1 cellular context compared by ENCODE assay signal in the genomic region with DNA sequence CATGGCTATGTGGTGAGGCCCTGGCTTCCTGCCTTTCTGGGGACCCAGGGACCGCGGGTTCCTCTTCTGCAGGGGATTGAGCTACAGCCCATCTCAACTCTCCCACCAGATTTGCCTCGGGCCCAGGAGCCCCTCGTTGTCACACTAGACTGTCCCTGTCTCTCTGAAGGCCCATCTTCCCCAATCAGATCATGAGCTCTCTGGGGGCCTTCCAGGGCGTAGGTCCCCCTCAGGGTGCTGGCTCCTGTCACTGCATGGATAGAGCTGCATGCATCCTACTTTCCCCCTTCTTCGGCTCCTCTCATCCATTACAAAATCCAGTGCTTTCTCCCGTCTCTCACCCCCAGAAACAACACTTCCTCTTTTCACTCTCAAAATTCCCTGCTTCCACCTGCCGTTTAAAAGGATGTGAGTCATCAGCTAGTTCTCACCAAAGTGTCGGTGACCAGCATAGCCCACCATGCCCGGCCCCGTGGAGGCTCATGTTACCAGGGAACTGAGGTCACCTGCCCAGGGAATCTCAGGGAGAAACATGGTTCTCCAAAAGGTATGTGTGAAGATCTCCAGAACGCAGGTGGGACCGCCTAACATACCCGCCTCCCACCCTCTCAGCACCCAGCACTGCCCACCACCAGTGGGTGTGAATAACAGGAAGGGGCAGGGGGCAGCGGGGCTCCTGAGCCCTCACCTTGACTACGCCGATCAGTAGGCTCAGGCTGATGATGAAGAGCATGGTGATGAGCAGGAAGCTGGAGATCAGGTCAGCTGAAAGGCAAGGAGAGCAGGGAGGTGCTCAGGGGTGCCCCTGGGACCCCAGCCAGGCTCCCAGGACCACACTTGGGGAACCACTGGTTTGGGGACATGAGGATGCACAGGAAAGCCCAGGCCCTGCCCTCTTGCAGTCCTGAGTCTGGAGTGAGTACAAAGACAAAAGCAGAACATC.
TF ChIP-seq lines count a peak whose summit lies in the region.

No MANE protein-coding gene starts in this region.

TF ChIP-seq in K562, 482 proteins besides CTCF, POLR2A, EP300 and RAD21 (continues in another document):
- TF ChIP-seq KLF1 (tag; IDR thresholded peaks at IDR 0.05) (no peak), ZNF717 (CRISPR knock-in tag; IDR thresholded peaks at IDR 0.05) (no peak), TAL1 (IDR thresholded peaks at IDR 0.05) (no peak), ATF7 (IDR thresholded peaks at IDR 0.05) (peak; percentile 59), ZNF143 (CRISPR knock-in tag; IDR thresholded peaks at IDR 0.05) (no peak), ZKSCAN8 (CRISPR knock-in tag; IDR thresholded peaks at IDR 0.05) (no peak), CC2D1A (IDR thresholded peaks at IDR 0.05) (no peak), JUND (IDR thresholded peaks at IDR 0.05; ENCODE audit: borderline replicate concordance, low read depth, low read length) (peak; percentile 94), JUND (tag; IDR thresholded peaks at IDR 0.05; ENCODE audit: borderline replicate concordance, low read depth, low read length) (peak; percentile 90; the same call in 2 of the 3 replicates), SMAD4 (CRISPR knock-in tag; conservative IDR thresholded peaks at IDR 0.05) (peak; percentile 53), BHLHE40 (IDR thresholded peaks at IDR 0.05; ENCODE audit: low read length) (no peak), RFX1 (IDR thresholded peaks at IDR 0.05) (no peak), RB1 (IDR thresholded peaks at IDR 0.05; ENCODE audit: low read depth) (no peak), ZNF253 (CRISPR knock-in tag; conservative IDR thresholded peaks at IDR 0.05) (no peak), SRSF3 (IDR thresholded peaks at IDR 0.05; ENCODE audit: insufficient read depth, low read length) (no peak), SPI1 (IDR thresholded peaks at IDR 0.05; ENCODE audit: borderline replicate concordance, low read depth, low read length) (peak; percentile 100), ZNF695 (CRISPR knock-in tag; IDR thresholded peaks at IDR 0.05) (no peak), KLF6 (CRISPR knock-in tag; IDR thresholded peaks at IDR 0.05; ENCODE audit: borderline replicate concordance) (no peak), CBFB (CRISPR knock-in tag; IDR thresholded peaks at IDR 0.05) (no peak), ARID2 (IDR thresholded peaks at IDR 0.05) (no peak), GATAD2A (IDR thresholded peaks at IDR 0.05) (no peak), MEF2A (IDR thresholded peaks at IDR 0.05; ENCODE audit: control insufficient read depth, low read depth, low read length) (no peak), ZNF197 (CRISPR knock-in tag; IDR thresholded peaks at IDR 0.05; ENCODE audit: low read depth) (no peak), MAFK (IDR thresholded peaks at IDR 0.05; ENCODE audit: low read length) (no peak), FOSL1 (tag; conservative IDR thresholded peaks at IDR 0.05) (peak; percentile 94), SNRNP70 (optimal IDR thresholded peaks at IDR 0.05; ENCODE audit: low read depth, low read length) (peak; percentile 25), ZNF507 (tag; conservative IDR thresholded peaks at IDR 0.05) (no peak), RBM25 (IDR thresholded peaks at IDR 0.05; ENCODE audit: low read depth, low read length, severe bottlenecking) (no peak), CREB1 (IDR thresholded peaks at IDR 0.05) (no peak), CREB1 (CRISPR knock-in tag; IDR thresholded peaks at IDR 0.05) (0 out of 2 replicates have a peak, but pooled peaks have one; percentile 19), ZFP36 (IDR thresholded peaks at IDR 0.05; ENCODE audit: low read depth, low read length, partially characterized antibody) (no peak), YBX1 (IDR thresholded peaks at IDR 0.05) (no peak), EP400 (IDR thresholded peaks at IDR 0.05) (no peak)
- TF ChIP-seq, protein P1, sequence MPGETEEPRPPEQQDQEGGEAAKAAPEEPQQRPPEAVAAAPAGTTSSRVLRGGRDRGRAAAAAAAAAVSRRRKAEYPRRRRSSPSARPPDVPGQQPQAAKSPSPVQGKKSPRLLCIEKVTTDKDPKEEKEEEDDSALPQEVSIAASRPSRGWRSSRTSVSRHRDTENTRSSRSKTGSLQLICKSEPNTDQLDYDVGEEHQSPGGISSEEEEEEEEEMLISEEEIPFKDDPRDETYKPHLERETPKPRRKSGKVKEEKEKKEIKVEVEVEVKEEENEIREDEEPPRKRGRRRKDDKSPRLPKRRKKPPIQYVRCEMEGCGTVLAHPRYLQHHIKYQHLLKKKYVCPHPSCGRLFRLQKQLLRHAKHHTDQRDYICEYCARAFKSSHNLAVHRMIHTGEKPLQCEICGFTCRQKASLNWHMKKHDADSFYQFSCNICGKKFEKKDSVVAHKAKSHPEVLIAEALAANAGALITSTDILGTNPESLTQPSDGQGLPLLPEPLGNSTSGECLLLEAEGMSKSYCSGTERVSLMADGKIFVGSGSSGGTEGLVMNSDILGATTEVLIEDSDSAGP (CRISPR knock-in tag; IDR thresholded peaks at IDR 0.05), result no peak
- TF ChIP-seq, protein P2, sequence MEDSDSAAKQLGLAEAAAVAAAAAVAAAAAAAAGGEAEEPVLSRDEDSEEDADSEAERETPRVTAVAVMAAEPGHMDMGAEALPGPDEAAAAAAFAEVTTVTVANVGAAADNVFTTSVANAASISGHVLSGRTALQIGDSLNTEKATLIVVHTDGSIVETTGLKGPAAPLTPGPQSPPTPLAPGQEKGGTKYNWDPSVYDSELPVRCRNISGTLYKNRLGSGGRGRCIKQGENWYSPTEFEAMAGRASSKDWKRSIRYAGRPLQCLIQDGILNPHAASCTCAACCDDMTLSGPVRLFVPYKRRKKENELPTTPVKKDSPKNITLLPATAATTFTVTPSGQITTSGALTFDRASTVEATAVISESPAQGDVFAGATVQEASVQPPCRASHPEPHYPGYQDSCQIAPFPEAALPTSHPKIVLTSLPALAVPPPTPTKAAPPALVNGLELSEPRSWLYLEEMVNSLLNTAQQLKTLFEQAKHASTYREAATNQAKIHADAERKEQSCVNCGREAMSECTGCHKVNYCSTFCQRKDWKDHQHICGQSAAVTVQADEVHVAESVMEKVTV (CRISPR knock-in tag; IDR thresholded peaks at IDR 0.05), result no peak
- TF ChIP-seq, protein P3, sequence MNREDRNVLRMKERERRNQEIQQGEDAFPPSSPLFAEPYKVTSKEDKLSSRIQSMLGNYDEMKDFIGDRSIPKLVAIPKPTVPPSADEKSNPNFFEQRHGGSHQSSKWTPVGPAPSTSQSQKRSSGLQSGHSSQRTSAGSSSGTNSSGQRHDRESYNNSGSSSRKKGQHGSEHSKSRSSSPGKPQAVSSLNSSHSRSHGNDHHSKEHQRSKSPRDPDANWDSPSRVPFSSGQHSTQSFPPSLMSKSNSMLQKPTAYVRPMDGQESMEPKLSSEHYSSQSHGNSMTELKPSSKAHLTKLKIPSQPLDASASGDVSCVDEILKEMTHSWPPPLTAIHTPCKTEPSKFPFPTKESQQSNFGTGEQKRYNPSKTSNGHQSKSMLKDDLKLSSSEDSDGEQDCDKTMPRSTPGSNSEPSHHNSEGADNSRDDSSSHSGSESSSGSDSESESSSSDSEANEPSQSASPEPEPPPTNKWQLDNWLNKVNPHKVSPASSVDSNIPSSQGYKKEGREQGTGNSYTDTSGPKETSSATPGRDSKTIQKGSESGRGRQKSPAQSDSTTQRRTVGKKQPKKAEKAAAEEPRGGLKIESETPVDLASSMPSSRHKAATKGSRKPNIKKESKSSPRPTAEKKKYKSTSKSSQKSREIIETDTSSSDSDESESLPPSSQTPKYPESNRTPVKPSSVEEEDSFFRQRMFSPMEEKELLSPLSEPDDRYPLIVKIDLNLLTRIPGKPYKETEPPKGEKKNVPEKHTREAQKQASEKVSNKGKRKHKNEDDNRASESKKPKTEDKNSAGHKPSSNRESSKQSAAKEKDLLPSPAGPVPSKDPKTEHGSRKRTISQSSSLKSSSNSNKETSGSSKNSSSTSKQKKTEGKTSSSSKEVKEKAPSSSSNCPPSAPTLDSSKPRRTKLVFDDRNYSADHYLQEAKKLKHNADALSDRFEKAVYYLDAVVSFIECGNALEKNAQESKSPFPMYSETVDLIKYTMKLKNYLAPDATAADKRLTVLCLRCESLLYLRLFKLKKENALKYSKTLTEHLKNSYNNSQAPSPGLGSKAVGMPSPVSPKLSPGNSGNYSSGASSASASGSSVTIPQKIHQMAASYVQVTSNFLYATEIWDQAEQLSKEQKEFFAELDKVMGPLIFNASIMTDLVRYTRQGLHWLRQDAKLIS (CRISPR knock-in tag; IDR thresholded peaks at IDR 0.05), result no peak
- TF ChIP-seq, protein P4, sequence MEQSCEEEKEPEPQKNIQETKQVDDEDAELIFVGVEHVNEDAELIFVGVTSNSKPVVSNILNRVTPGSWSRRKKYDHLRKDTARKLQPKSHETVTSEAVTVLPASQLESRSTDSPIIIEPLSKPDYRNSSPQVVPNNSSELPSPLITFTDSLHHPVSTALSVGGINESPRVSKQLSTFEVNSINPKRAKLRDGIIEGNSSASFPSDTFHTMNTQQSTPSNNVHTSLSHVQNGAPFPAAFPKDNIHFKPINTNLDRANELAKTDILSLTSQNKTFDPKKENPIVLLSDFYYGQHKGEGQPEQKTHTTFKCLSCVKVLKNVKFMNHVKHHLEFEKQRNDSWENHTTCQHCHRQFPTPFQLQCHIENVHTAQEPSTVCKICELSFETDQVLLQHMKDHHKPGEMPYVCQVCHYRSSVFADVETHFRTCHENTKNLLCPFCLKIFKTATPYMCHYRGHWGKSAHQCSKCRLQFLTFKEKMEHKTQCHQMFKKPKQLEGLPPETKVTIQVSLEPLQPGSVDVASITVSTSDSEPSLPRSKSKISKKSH (CRISPR knock-in tag; IDR thresholded peaks at IDR 0.05), result no peak
- TF ChIP-seq, protein P5, sequence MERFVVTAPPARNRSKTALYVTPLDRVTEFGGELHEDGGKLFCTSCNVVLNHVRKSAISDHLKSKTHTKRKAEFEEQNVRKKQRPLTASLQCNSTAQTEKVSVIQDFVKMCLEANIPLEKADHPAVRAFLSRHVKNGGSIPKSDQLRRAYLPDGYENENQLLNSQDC (CRISPR knock-in tag; IDR thresholded peaks at IDR 0.05), result no peak
- TF ChIP-seq, protein P6, sequence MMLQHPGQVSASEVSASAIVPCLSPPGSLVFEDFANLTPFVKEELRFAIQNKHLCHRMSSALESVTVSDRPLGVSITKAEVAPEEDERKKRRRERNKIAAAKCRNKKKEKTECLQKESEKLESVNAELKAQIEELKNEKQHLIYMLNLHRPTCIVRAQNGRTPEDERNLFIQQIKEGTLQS (IDR thresholded peaks at IDR 0.05), result peak; percentile 92
- TF ChIP-seq, protein P6 (CRISPR knock-in tag; conservative IDR thresholded peaks at IDR 0.05), result no peak
- TF ChIP-seq, protein P7, sequence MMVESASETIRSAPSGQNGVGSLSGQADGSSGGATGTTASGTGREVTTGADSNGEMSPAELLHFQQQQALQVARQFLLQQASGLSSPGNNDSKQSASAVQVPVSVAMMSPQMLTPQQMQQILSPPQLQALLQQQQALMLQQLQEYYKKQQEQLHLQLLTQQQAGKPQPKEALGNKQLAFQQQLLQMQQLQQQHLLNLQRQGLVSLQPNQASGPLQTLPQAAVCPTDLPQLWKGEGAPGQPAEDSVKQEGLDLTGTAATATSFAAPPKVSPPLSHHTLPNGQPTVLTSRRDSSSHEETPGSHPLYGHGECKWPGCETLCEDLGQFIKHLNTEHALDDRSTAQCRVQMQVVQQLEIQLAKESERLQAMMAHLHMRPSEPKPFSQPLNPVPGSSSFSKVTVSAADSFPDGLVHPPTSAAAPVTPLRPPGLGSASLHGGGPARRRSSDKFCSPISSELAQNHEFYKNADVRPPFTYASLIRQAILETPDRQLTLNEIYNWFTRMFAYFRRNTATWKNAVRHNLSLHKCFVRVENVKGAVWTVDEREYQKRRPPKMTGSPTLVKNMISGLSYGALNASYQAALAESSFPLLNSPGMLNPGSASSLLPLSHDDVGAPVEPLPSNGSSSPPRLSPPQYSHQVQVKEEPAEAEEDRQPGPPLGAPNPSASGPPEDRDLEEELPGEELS (CRISPR knock-in tag; IDR thresholded peaks at IDR 0.05; ENCODE audit: borderline replicate concordance), result peak; percentile 41; the same call in 1 of the 2 replicates
- TF ChIP-seq, protein P8, sequence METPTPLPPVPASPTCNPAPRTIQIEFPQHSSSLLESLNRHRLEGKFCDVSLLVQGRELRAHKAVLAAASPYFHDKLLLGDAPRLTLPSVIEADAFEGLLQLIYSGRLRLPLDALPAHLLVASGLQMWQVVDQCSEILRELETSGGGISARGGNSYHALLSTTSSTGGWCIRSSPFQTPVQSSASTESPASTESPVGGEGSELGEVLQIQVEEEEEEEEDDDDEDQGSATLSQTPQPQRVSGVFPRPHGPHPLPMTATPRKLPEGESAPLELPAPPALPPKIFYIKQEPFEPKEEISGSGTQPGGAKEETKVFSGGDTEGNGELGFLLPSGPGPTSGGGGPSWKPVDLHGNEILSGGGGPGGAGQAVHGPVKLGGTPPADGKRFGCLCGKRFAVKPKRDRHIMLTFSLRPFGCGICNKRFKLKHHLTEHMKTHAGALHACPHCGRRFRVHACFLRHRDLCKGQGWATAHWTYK (CRISPR knock-in tag; IDR thresholded peaks at IDR 0.05), result no peak
- TF ChIP-seq, protein P9, sequence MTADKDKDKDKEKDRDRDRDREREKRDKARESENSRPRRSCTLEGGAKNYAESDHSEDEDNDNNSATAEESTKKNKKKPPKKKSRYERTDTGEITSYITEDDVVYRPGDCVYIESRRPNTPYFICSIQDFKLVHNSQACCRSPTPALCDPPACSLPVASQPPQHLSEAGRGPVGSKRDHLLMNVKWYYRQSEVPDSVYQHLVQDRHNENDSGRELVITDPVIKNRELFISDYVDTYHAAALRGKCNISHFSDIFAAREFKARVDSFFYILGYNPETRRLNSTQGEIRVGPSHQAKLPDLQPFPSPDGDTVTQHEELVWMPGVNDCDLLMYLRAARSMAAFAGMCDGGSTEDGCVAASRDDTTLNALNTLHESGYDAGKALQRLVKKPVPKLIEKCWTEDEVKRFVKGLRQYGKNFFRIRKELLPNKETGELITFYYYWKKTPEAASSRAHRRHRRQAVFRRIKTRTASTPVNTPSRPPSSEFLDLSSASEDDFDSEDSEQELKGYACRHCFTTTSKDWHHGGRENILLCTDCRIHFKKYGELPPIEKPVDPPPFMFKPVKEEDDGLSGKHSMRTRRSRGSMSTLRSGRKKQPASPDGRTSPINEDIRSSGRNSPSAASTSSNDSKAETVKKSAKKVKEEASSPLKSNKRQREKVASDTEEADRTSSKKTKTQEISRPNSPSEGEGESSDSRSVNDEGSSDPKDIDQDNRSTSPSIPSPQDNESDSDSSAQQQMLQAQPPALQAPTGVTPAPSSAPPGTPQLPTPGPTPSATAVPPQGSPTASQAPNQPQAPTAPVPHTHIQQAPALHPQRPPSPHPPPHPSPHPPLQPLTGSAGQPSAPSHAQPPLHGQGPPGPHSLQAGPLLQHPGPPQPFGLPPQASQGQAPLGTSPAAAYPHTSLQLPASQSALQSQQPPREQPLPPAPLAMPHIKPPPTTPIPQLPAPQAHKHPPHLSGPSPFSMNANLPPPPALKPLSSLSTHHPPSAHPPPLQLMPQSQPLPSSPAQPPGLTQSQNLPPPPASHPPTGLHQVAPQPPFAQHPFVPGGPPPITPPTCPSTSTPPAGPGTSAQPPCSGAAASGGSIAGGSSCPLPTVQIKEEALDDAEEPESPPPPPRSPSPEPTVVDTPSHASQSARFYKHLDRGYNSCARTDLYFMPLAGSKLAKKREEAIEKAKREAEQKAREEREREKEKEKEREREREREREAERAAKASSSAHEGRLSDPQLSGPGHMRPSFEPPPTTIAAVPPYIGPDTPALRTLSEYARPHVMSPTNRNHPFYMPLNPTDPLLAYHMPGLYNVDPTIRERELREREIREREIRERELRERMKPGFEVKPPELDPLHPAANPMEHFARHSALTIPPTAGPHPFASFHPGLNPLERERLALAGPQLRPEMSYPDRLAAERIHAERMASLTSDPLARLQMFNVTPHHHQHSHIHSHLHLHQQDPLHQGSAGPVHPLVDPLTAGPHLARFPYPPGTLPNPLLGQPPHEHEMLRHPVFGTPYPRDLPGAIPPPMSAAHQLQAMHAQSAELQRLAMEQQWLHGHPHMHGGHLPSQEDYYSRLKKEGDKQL (CRISPR knock-in tag; IDR thresholded peaks at IDR 0.05; ENCODE audit: borderline replicate concordance), result peak; percentile 31; the same call in 1 of the 2 replicates
